In genomic region chr3:105857963-105858362, GRCh38 we compare ENCODE assay signal across 28 cellular contexts. TPM values are rescaled to one million over a fixed set of nuclear protein-coding genes. Genes with fewer than 3 reads are reported as not detected.
A peak's percentile ranks its signal among the peaks of the same experiment; 100 is the strongest.
DNase-seq lines count a peak whose midpoint lies in the region; ATAC-seq and TF ChIP-seq lines count a peak whose summit lies in the region.
"Had no signal": no experiment of that assay in that cellular context is flagged by ENCODE, and none has a peak within 500 bp of the region (broad histone marks: within the 10 kb centered on the region; RNA-seq: fewer than 3 reads in every experiment).

No MANE protein-coding gene starts in this region.

- POLR2A ChIA-PET in CD4-positive, alpha-beta T cell (lab: Charles Lee), result interaction anchor here (1.2 to 1.4 kb wide), 3 partner anchors 10 to 93 kb away, joined by 3 to 7 read pairs (median 4); no protein-coding TSS in a partner anchor
- POLR2A ChIA-PET in CD8-positive, alpha-beta memory T cell (lab: Charles Lee), result interaction anchor here (2.2 kb wide), 1 partner anchor 11 kb away, joined by 8 read pairs; the partner anchor contains the start of gene CBLB
- POLR2A ChIA-PET in naive thymus-derived CD4-positive, alpha-beta T cell (lab: Charles Lee), result interaction anchor here (1.0 to 1.3 kb wide), 2 partner anchors 10 to 20 kb away, joined by 3 to 4 read pairs; no protein-coding TSS in a partner anchor

- H3K36me3 ChIP-seq in CD8-positive, alpha-beta memory T cell (ENCODE audit: insufficient read depth, low read length), result peaks cover 4% of the 10 kb centered on the region
- peaks cover 0 to 14% (median 8%) of the 10 kb centered on the region in 3 experiments for H3K36me3 ChIP-seq in naive thymus-derived CD4-positive, alpha-beta T cell (ENCODE audit: control insufficient read depth in 2 of 3, insufficient read depth in 3 of 3, low read length in 3 of 3)
- H3K36me3 ChIP-seq: SJSA1 had no signal

- no peaks in the 10 kb centered on the region for H3K27me3 Mint-ChIP-seq in CD4-positive, alpha-beta T cell
- H3K27me3 Mint-ChIP-seq in CD8-positive, alpha-beta memory T cell, result no peaks in the 10 kb centered on the region
- H3K27me3 Mint-ChIP-seq in activated T-helper 1 cell treated with anti-CD3 and anti-CD28 coated beads, Interleukin-12 subunit alpha, Interleukin-12 subunit beta, Interleukin-2, Interleukin-4 antibody, amounts not matched to agents 30 ng/mL and 10 ng/mL and 1 ng/mL, durations not matched to agents 14 hours and 24 hours and 36 hours (ENCODE audit: insufficient read depth), result no peaks in the 10 kb centered on the region
- no peaks in the 10 kb centered on the region for H3K27me3 Mint-ChIP-seq in naive thymus-derived CD4-positive, alpha-beta T cell
- H3K27me3 Mint-ChIP-seq: stimulated activated naive B cell treated with anti-CD40 and anti-IgM and Interleukin-4, amounts not matched to agents 10 μg/mL and 1 μg/mL and 100 μg/mL, for 72 hours had no signal

- H3K9me3 ChIP-seq in CD4-positive, alpha-beta T cell (ENCODE audit: control insufficient read depth, low read length), result no peaks in the 10 kb centered on the region
- H3K9me3 ChIP-seq in CD8-positive, alpha-beta memory T cell (ENCODE audit: low read length), result no peaks in the 10 kb centered on the region
- H3K9me3 ChIP-seq in naive thymus-derived CD4-positive, alpha-beta T cell (ENCODE audit: control insufficient read depth in 2 of 3, low read length in 3 of 3), result no peaks in the 10 kb centered on the region
- H3K9me3 ChIP-seq: gastroesophageal sphincter, left lung, SJSA1 had no signal

- CTCF ChIA-PET in CD4-positive, alpha-beta T cell (lab: Charles Lee), result no interaction called here
- CTCF ChIA-PET in CD8-positive, alpha-beta memory T cell (lab: Charles Lee), result no interaction called here
- CTCF ChIA-PET in naive thymus-derived CD4-positive, alpha-beta T cell (lab: Charles Lee), result no interaction called here

- no peaks in the 10 kb centered on the region for H3K27me3 ChIP-seq in CD4-positive, alpha-beta T cell (ENCODE audit: control insufficient read depth, insufficient read depth, low read length)
- H3K27me3 ChIP-seq in CD8-positive, alpha-beta memory T cell (ENCODE audit: insufficient read depth, low read length, poor library complexity, severe bottlenecking), result no peaks in the 10 kb centered on the region
- H3K27me3 ChIP-seq in naive thymus-derived CD4-positive, alpha-beta T cell (ENCODE audit: control insufficient read depth in 2 of 2, insufficient read depth in 2 of 2, low read length in 2 of 2), result no peaks in the 10 kb centered on the region
- H3K27me3 ChIP-seq: gastroesophageal sphincter, left lung, SJSA1 had no signal

- ATAC-seq in CD4-positive, alpha-beta T cell (ENCODE audit: poor library complexity), result peak; percentile 27
- no peak for ATAC-seq in naive thymus-derived CD4-positive, alpha-beta T cell
- ATAC-seq in HG02610 (IDR thresholded peaks at IDR 0.05; ENCODE audit: unreplicated experiment), result no peak
- ATAC-seq: gastroesophageal sphincter; HCT116; left lung; sciatic nerve; stimulated activated naive B cell treated with anti-CD40 and anti-IgM and Interleukin-4, amounts not matched to agents 10 μg/mL and 1 μg/mL and 100 μg/mL, for 72 hours had no signal

- H3K4me1 ChIP-seq in CD8-positive, alpha-beta memory T cell (ENCODE audit: insufficient read depth, low read length), result peaks cover 46% of the 10 kb centered on the region
- H3K4me1 ChIP-seq in naive thymus-derived CD4-positive, alpha-beta T cell (ENCODE audit: control insufficient read depth in 2 of 2, insufficient read depth in 2 of 2, low read length in 2 of 2), result peaks cover 23 to 30% of the 10 kb centered on the region in 2 donors
- H3K4me1 ChIP-seq: parathyroid adenoma, SJSA1 had no signal

- intact Hi-C loops in CD4-positive, alpha-beta T cell (cut with DNase I, micrococcal nuclease), result no loop called here
- intact Hi-C loops in activated T-helper 1 cell treated with anti-CD3 and anti-CD28 coated beads, Interleukin-12 subunit alpha, Interleukin-12 subunit beta, Interleukin-2, Interleukin-4 antibody, amounts not matched to agents 30 ng/mL and 10 ng/mL and 1 ng/mL, durations not matched to agents 14 hours and 24 hours and 36 hours (cut with micrococcal nuclease), result no loop called here
- intact Hi-C loops in naive thymus-derived CD4-positive, alpha-beta T cell (cut with micrococcal nuclease), result loop anchor here in 1 of 2 donors (1.0 kb wide), 1 partner anchor 9 kb away; no protein-coding TSS in a partner anchor

- H3K4me3 Mint-ChIP-seq in CD4-positive, alpha-beta T cell, result no peak overlapping the region
- peak overlapping the region; percentile 3 to 38 (median 24) for H3K4me3 Mint-ChIP-seq in CD8-positive, alpha-beta memory T cell
- no peak overlapping the region for H3K4me3 Mint-ChIP-seq in activated T-helper 1 cell treated with anti-CD3 and anti-CD28 coated beads, Interleukin-12 subunit alpha, Interleukin-12 subunit beta, Interleukin-2, Interleukin-4 antibody, amounts not matched to agents 30 ng/mL and 10 ng/mL and 1 ng/mL, durations not matched to agents 14 hours and 24 hours and 36 hours
- H3K4me3 Mint-ChIP-seq in naive thymus-derived CD4-positive, alpha-beta T cell, result peak overlapping the region in 7 of 10 donors; percentile 1 to 55 (median 35)
- H3K4me3 Mint-ChIP-seq: nephron progenitor cell; stimulated activated naive B cell treated with anti-CD40 and anti-IgM and Interleukin-4, amounts not matched to agents 10 μg/mL and 1 μg/mL and 100 μg/mL, for 72 hours had no signal

- no peak for TF ChIP-seq CTCF in CD4-positive, alpha-beta T cell (IDR thresholded peaks at IDR 0.05)

- no peak overlapping the region for H3K4me3 ChIP-seq in CD8-positive, alpha-beta memory T cell (ENCODE audit: low read length)
- no peak overlapping the region for H3K4me3 ChIP-seq in naive thymus-derived CD4-positive, alpha-beta T cell (ENCODE audit: low read length)
- H3K4me3 ChIP-seq: gastroesophageal sphincter, left lung, SJSA1 had no signal

- peaks cover 38% of the 10 kb centered on the region for H3K4me1 Mint-ChIP-seq in CD4-positive, alpha-beta T cell (ENCODE audit: low read depth)
- H3K4me1 Mint-ChIP-seq in CD8-positive, alpha-beta memory T cell, result peaks cover 52 to 69% (median 67%) of the 10 kb centered on the region in 3 donors
- H3K4me1 Mint-ChIP-seq in activated T-helper 1 cell treated with anti-CD3 and anti-CD28 coated beads, Interleukin-12 subunit alpha, Interleukin-12 subunit beta, Interleukin-2, Interleukin-4 antibody, amounts not matched to agents 30 ng/mL and 10 ng/mL and 1 ng/mL, durations not matched to agents 14 hours and 24 hours and 36 hours (ENCODE audit: low read depth), result peaks cover 31% of the 10 kb centered on the region
- H3K4me1 Mint-ChIP-seq in naive thymus-derived CD4-positive, alpha-beta T cell, result peaks cover 17 to 60% (median 49%) of the 10 kb centered on the region in 7 donors
- H3K4me1 Mint-ChIP-seq: nephron progenitor cell had no signal

- no peak overlapping the region for H3K27ac ChIP-seq in CD4-positive, alpha-beta T cell (ENCODE audit: low read depth, low read length)
- no peak overlapping the region for H3K27ac ChIP-seq in CD8-positive, alpha-beta memory T cell (ENCODE audit: low read depth, low read length)
- H3K27ac ChIP-seq in naive thymus-derived CD4-positive, alpha-beta T cell (ENCODE audit: low read depth, low read length), result no peak overlapping the region
- H3K27ac ChIP-seq: gastroesophageal sphincter, left lung, parathyroid adenoma, SJSA1 had no signal

- no peaks in the 10 kb centered on the region for H3K9me3 Mint-ChIP-seq in CD4-positive, alpha-beta T cell
- H3K9me3 Mint-ChIP-seq in CD8-positive, alpha-beta memory T cell, result no peaks in the 10 kb centered on the region
- H3K9me3 Mint-ChIP-seq in activated T-helper 1 cell treated with anti-CD3 and anti-CD28 coated beads, Interleukin-12 subunit alpha, Interleukin-12 subunit beta, Interleukin-2, Interleukin-4 antibody, amounts not matched to agents 30 ng/mL and 10 ng/mL and 1 ng/mL, durations not matched to agents 14 hours and 24 hours and 36 hours, result no peaks in the 10 kb centered on the region
- H3K9me3 Mint-ChIP-seq in naive thymus-derived CD4-positive, alpha-beta T cell, result peaks cover 0 to 6% (median 0%) of the 10 kb centered on the region in 11 donors
- H3K9me3 Mint-ChIP-seq: nephron progenitor cell; stimulated activated naive B cell treated with anti-CD40 and anti-IgM and Interleukin-4, amounts not matched to agents 10 μg/mL and 1 μg/mL and 100 μg/mL, for 72 hours had no signal

- peaks cover 59% of the 10 kb centered on the region for H3K36me3 Mint-ChIP-seq in CD4-positive, alpha-beta T cell (ENCODE audit: low read depth)
- H3K36me3 Mint-ChIP-seq in CD8-positive, alpha-beta memory T cell, result peaks cover 10 to 60% (median 22%) of the 10 kb centered on the region in 3 donors
- H3K36me3 Mint-ChIP-seq in activated T-helper 1 cell treated with anti-CD3 and anti-CD28 coated beads, Interleukin-12 subunit alpha, Interleukin-12 subunit beta, Interleukin-2, Interleukin-4 antibody, amounts not matched to agents 30 ng/mL and 10 ng/mL and 1 ng/mL, durations not matched to agents 14 hours and 24 hours and 36 hours (ENCODE audit: low read depth), result peaks cover 50% of the 10 kb centered on the region
- H3K36me3 Mint-ChIP-seq in naive thymus-derived CD4-positive, alpha-beta T cell, result peaks cover 0 to 43% (median 39%) of the 10 kb centered on the region in 5 donors

- H3K27ac Mint-ChIP-seq in CD4-positive, alpha-beta T cell, result peak overlapping the region; percentile 0
- H3K27ac Mint-ChIP-seq in CD8-positive, alpha-beta memory T cell, result peak overlapping the region in 5 of 8 donors; percentile 1 to 91 (median 40)
- H3K27ac Mint-ChIP-seq in activated T-helper 1 cell treated with anti-CD3 and anti-CD28 coated beads, Interleukin-12 subunit alpha, Interleukin-12 subunit beta, Interleukin-2, Interleukin-4 antibody, amounts not matched to agents 30 ng/mL and 10 ng/mL and 1 ng/mL, durations not matched to agents 14 hours and 24 hours and 36 hours, result peak overlapping the region; percentile 6
- H3K27ac Mint-ChIP-seq in naive thymus-derived CD4-positive, alpha-beta T cell, result peak overlapping the region in 2 of 9 donors; percentile 22 to 44
- H3K27ac Mint-ChIP-seq: nephron progenitor cell; stimulated activated naive B cell treated with anti-CD40 and anti-IgM and Interleukin-4, amounts not matched to agents 10 μg/mL and 1 μg/mL and 100 μg/mL, for 72 hours had no signal

- DNase-seq in CD4-positive, alpha-beta T cell, result no peak
- DNase-seq in CD8-positive, alpha-beta memory T cell, result no peak
- DNase-seq in activated T-helper 1 cell treated with anti-CD3 and anti-CD28 coated beads, Interleukin-12 subunit alpha, Interleukin-12 subunit beta, Interleukin-2, Interleukin-4 antibody, amounts not matched to agents 30 ng/mL and 10 ng/mL and 1 ng/mL, durations not matched to agents 14 hours and 24 hours and 36 hours (ENCODE audit: low spot score), result no peak
- no peak for DNase-seq in naive thymus-derived CD4-positive, alpha-beta T cell
- DNase-seq in anterior cingulate cortex (lab: John Stamatoyannopoulos, UW) (no peak), hepatic stellate cell (ENCODE audit: low spot score) (no peak), SW 1271 (lab: John Stamatoyannopoulos, UW) (no peak)
- DNase-seq: activated CD4-positive, alpha-beta T cell treated with anti-CD3 and anti-CD28 coated beads for 1 hour; C1 segment of cervical spinal cord; EL; KBM-7; left lung; midbrain; MM.1S; NCI-H1417 treated with DMSO at 0.1 percent for 48 hours; NCI-H2081 treated with DMSO at 0.1 percent for 48 hours; NCI-H226; nephron progenitor cell; stimulated activated CD4-positive, alpha-beta T cell treated with anti-CD3 and anti-CD28 coated beads, Interleukin-12 subunit alpha, Interleukin-12 subunit beta, amount 100 ng/mL, for 4 hours; stimulated activated CD4-positive, alpha-beta T cell treated with anti-CD3 and anti-CD28 coated beads, Interleukin-4, amount 100 ng/mL, for 24 hours; stimulated activated naive B cell treated with anti-CD40 and anti-IgM and Interleukin-4, amounts not matched to agents 10 μg/mL and 1 μg/mL and 100 μg/mL, for 72 hours; T-helper 1 cell had no signal

RNA-seq across cellular contexts. Expression of gene CBLB, which starts 10.8 kb away (rescaled TPM):
- total RNA-seq in CD4-positive, alpha-beta T cell, result 100 to 1,000 TPM; 112 to 124 TPM
- 100 to 1,000 TPM; 112 to 113 TPM for total RNA-seq in CD8-positive, alpha-beta memory T cell
- 67.7 TPM for polyA plus RNA-seq in CD8-positive, alpha-beta memory T cell
- 213 and 235 TPM in 2 replicates for total RNA-seq in activated T-helper 1 cell treated with anti-CD3 and anti-CD28 coated beads, Interleukin-12 subunit alpha, Interleukin-12 subunit beta, Interleukin-2, Interleukin-4 antibody, amounts not matched to agents 30 ng/mL and 10 ng/mL and 1 ng/mL, durations not matched to agents 14 hours and 24 hours and 36 hours
- total RNA-seq in naive thymus-derived CD4-positive, alpha-beta T cell, result 100 to 1,000 TPM in 3 of 5 experiments, 10 to 100 TPM in 2; 82.8 to 135 (median 109) TPM
- 10 to 100 TPM; 22.4 to 30.4 TPM for polyA plus RNA-seq in naive thymus-derived CD4-positive, alpha-beta T cell

Comparison
In these comparisons a context has a peak if more than half of its experiments do, and no peak if none do; other contexts are left out.
1. H3K4me3 Mint-ChIP-seq: peak in CD8-positive, alpha-beta memory T cell (7 of 7) and naive thymus-derived CD4-positive, alpha-beta T cell (7 of 10); none in CD4-positive, alpha-beta T cell (single experiment) and activated T-helper 1 cell treated with anti-CD3 and anti-CD28 coated beads, Interleukin-12 subunit alpha, Interleukin-12 subunit beta, Interleukin-2, Interleukin-4 antibody, amounts not matched to agents 30 ng/mL and 10 ng/mL and 1 ng/mL, durations not matched to agents 14 hours and 24 hours and 36 hours (single experiment).